ENCODE assay signal across 8 cellular contexts in the genomic region with DNA sequence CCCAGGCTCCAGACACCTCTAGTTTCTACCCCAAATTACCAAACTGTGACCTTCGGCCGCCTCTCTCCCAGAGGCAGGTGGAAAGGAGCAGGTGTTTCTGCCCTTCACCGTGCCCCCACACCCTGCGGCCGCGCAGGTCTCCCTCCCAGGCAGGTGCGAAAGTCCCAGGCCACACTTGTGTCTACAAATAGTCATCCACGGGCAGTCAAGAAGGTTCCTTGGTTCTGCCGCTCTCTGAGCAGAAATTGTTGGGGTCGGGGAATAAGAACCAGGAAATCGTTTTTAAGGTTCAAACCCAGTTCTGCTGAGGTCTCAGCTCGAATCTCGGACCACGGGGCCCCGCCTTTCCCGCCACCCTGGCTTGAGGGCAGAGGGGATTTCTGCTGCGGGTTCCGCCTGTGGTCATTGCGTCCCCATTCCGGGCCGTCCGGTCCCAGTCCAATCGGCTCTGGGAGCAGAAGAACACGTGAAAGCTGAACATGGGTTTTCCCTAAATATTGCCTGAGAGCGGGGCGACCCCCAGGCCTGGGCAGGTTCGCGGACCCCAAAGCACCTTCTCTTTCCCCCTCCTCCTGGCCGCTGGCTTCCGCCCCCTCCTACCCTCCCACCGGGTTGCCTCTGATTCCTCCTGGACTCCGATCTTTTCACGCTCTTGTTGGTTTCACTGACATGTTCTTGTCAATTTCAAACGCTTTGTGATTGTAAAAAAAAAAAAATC. TPM values are rescaled to one million over a fixed set of nuclear protein-coding genes. Genes with fewer than 3 reads are reported as not detected.
DNase-seq lines count a peak whose midpoint lies in the region; TF ChIP-seq lines count a peak whose summit lies in the region.

No MANE protein-coding gene starts in this region.

- peak overlapping the region; percentile 87 to 90 for H3K9ac ChIP-seq in duodenal mucosa (ENCODE audit: low read depth in 1 of 2, low read length in 2 of 2)

- no peaks in the 10 kb centered on the region for H3K36me3 ChIP-seq in duodenal mucosa (ENCODE audit: control insufficient read depth in 1 of 2, insufficient read depth in 2 of 2, low read length in 2 of 2)
- H3K36me3 ChIP-seq in uterus = no peaks in the 10 kb centered on the region

- peaks cover 59% of the 10 kb centered on the region for H3K27me3 Mint-ChIP-seq in mesothelial cell of epicardium (ENCODE audit: low read depth)

- H3K27ac ChIP-seq in 22Rv1 (peak overlapping the region; percentile 89), duodenal mucosa (ENCODE audit: low read depth, low read length) (peak overlapping the region; percentile 90), uterus (peak overlapping the region; percentile 88 to 96)

- TF ChIP-seq POLR2A in uterus (IDR thresholded peaks at IDR 0.05) = no peak

- H3K9me3 Mint-ChIP-seq in mesothelial cell of epicardium = no peaks in the 10 kb centered on the region

- H3K36me3 Mint-ChIP-seq in mesothelial cell of epicardium = no peaks in the 10 kb centered on the region

- no peaks in the 10 kb centered on the region for H3K9me3 ChIP-seq in duodenal mucosa (ENCODE audit: control insufficient read depth in 1 of 2, low read length in 2 of 2)
- H3K9me3 ChIP-seq in uterus = no peaks in the 10 kb centered on the region

- H3K27ac Mint-ChIP-seq in mesothelial cell of epicardium = peak overlapping the region; percentile 93

- no peak for TF ChIP-seq CTCF in 22Rv1 (IDR thresholded peaks at IDR 0.05)
- TF ChIP-seq CTCF in GM13977 (IDR thresholded peaks at IDR 0.05; ENCODE audit: extremely low read depth, insufficient read depth, missing control alignments) = no peak
- TF ChIP-seq CTCF in mesothelial cell of epicardium (IDR thresholded peaks at IDR 0.05; ENCODE audit: unreplicated experiment) = no peak
- TF ChIP-seq CTCF in uterus (IDR thresholded peaks at IDR 0.05) = no peak

- intact Hi-C loops in uterus (cut with DNase I; ENCODE audit: low total_unique reads) = no loop called here

- H3K4me1 ChIP-seq in duodenal mucosa (ENCODE audit: control insufficient read depth in 1 of 2, insufficient read depth in 2 of 2, low read length in 2 of 2) (peaks cover 25 to 39% of the 10 kb centered on the region in 2 donors), uterus (peaks cover 0 to 12% of the 10 kb centered on the region in 2 donors)

- peak; percentile 57 for DNase-seq in GM13977 (ENCODE audit: low spot score)
- peak; percentile 85 for DNase-seq in RPMI8226
- DNase-seq in mesothelial cell of epicardium (ENCODE audit: low spot score in 2 of 2, unreplicated experiment in 2 of 2) = peak in 1 of 2 experiments; percentile 46
- DNase-seq in uterus = peak; percentile 49 to 52
- no peak for DNase-seq in mesenteric fat pad (ENCODE audit: low spot score)
- no peak for DNase-seq in middle frontal gyrus (ENCODE audit: extremely low spot score, low spot score)

- H3K4me3 ChIP-seq in duodenal mucosa (ENCODE audit: low read depth in 1 of 2, low read length in 2 of 2) = peak overlapping the region; percentile 77 to 79
- H3K4me3 ChIP-seq in uterus = peak overlapping the region; percentile 53 to 68

- H3K4me1 Mint-ChIP-seq in mesothelial cell of epicardium = peaks cover 56% of the 10 kb centered on the region

- in situ Hi-C loops in GM13977 (cut with MboI; ENCODE audit: low pct_unique_long_range_greater_than_20kb, low sequenced_read_pairs, unreplicated experiment) = no loop called here

- H3K27me3 ChIP-seq in duodenal mucosa (ENCODE audit: control insufficient read depth in 1 of 2, insufficient read depth in 2 of 2, low read length in 2 of 2) (peaks cover 21 to 36% of the 10 kb centered on the region in 2 donors), uterus (no peaks in the 10 kb centered on the region)

- H3K4me3 Mint-ChIP-seq in mesothelial cell of epicardium = peak overlapping the region; percentile 85

RNA-seq across cellular contexts. Expression of a gene that starts 1.2 kb away (rescaled TPM):
- total RNA-seq in mesothelial cell of epicardium = 134 to 147 TPM (median 146 TPM) in 3 replicates
- total RNA-seq in uterus = 10 to 100 TPM in 3 of 4 donors, 1 to 10 TPM in 1; 1.8 to 42.6 (median 24.4) TPM
- 113 TPM for total RNA-seq in mesenteric fat pad

Comparison
In these comparisons a context has a peak if more than half of its experiments do, and no peak if none do; other contexts are left out.
1. DNase-seq: peak in GM13977 (single experiment), RPMI8226 (single experiment) and uterus (2 of 2); none in mesenteric fat pad (single experiment) and middle frontal gyrus (single experiment).
2. Peak in every context shown above with its lines, with median percentiles within 50 percentile points of each other: H3K27ac ChIP-seq.